23 cellular contexts compared by ENCODE assay signal in the genomic region with DNA sequence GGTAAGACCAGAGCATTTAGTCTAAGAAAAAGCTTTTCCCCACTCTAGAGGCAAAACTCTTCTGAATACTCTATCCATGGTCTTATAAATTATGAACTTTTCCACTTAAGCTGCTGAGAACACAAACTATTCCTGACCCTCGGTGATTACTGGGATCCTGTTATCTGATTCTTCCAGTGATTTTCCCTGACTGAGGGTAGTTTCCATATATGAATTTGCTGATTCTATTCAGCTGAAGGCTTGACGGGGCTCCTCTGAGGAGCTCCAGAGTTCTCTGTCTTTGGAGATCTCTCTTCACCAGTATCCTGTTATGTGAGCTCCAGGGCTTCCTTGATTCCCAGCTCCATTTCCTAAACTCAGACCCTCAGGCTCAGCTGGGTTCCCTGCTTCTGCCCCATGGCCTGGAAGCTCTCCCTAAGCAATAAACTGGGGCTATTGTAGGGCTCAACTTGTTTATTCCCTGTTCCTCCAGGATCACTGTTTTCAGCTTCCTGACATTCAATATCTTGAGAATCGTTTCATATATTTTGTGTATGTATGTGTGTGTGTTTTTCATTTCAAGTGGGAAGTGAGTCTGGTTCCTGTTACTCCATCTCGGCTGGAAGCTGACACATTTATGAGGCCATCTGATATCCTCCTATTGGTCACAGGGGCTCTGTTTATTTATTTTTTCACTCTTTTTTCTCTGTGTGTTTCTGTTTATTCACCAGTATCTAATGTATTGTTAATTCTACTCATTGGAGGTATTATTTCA.
DNase-seq lines count a peak whose midpoint lies in the region; ATAC-seq and TF ChIP-seq lines count a peak whose summit lies in the region.
"Had no signal": no experiment of that assay in that cellular context is flagged by ENCODE, and none has a peak within 500 bp of the region (broad histone marks: within the 10 kb centered on the region; RNA-seq: fewer than 3 reads in every experiment).

No MANE protein-coding gene starts in this region.

- H3K4me1 Mint-ChIP-seq in mesothelial cell of epicardium (peaks cover 23% of the 10 kb centered on the region), Caco-2 (ENCODE audit: low read depth, unreplicated experiment) (peaks cover 8% of the 10 kb centered on the region)
- H3K4me1 Mint-ChIP-seq: naive B cell had no signal

- no peaks in the 10 kb centered on the region for H3K9me2 ChIP-seq in SK-N-SH

- no peak overlapping the region for H3K4me2 ChIP-seq in SK-N-SH

- TF ChIP-seq RAD21 in SK-N-SH (IDR thresholded peaks at IDR 0.05; ENCODE audit: low read length) = no peak

- H3K36me3 Mint-ChIP-seq in mesothelial cell of epicardium = peaks cover 25% of the 10 kb centered on the region
- H3K36me3 Mint-ChIP-seq in Caco-2 (ENCODE audit: insufficient read depth, unreplicated experiment) = peaks cover 19% of the 10 kb centered on the region
- H3K36me3 Mint-ChIP-seq: naive B cell had no signal

- no peak for TF ChIP-seq EP300 in SK-N-SH (IDR thresholded peaks at IDR 0.05; ENCODE audit: borderline replicate concordance in 1 of 2, low read depth in 1 of 2, low read length in 1 of 2)

- H3K27me3 Mint-ChIP-seq in mesothelial cell of epicardium (ENCODE audit: low read depth) (no peaks in the 10 kb centered on the region), Caco-2 (ENCODE audit: insufficient read depth, unreplicated experiment) (no peaks in the 10 kb centered on the region)
- H3K27me3 Mint-ChIP-seq: naive B cell had no signal

- POLR2A ChIA-PET in SK-N-SH (lab: Yijun Ruan, JAX) (no interaction called here), Caco-2 (lab: Charles Lee) (no interaction called here)

- H3K4me1 ChIP-seq in SK-N-SH (ENCODE audit: control insufficient read depth in 1 of 2, insufficient read depth in 2 of 2, low read depth in 1 of 2, low read length in 1 of 2) (peaks cover 0 to 3% of the 10 kb centered on the region in 2 experiments; a peak in 2 of 4 replicates), Caco-2 (no peaks in the 10 kb centered on the region), mucosa of descending colon (ENCODE audit: low read depth) (no peaks in the 10 kb centered on the region)
- H3K4me1 ChIP-seq: BE2C, breast epithelium, esophagus muscularis mucosa, tibial nerve had no signal

- BruUV-seq in Caco-2 (replicated peaks; lab: Mats Ljungman, UMichigan) = no TSS peak

- DNase-seq in SK-N-SH (peak; percentile 19), choroid plexus epithelial cell (ENCODE audit: low read depth) (peak; percentile 23), mesothelial cell of epicardium (ENCODE audit: low spot score in 2 of 2, unreplicated experiment in 2 of 2) (no peak), Caco-2 (no peak), UCSD-AML1 (lab: John Stamatoyannopoulos, UW; ENCODE audit: unreplicated experiment) (no peak), NCI-H1436 treated with DMSO at 0.1 percent for 48 hours (lab: John Stamatoyannopoulos, UW) (no peak), mucosa of descending colon (no peak)
- DNase-seq: activated CD8-positive, alpha-beta memory T cell treated with anti-CD3 and anti-CD28 coated beads, Interleukin-2, amount 50 U/mL, for 48 hours; activated effector memory CD4-positive, alpha-beta T cell treated with Interleukin-2 at 50 U/mL for 16 hours; BE2C; GF-D8; glutamatergic neuron; naive B cell; NCI-H1436; ovary; sigmoid colon; stimulated activated CD4-positive, alpha-beta T cell treated with anti-CD3 and anti-CD28 coated beads, Interleukin-1b, Interleukin-23, amount 100 ng/mL, for 48 hours; stimulated activated naive CD8-positive, alpha-beta T cell treated with anti-CD3 and anti-CD28 coated beads, Interleukin-15, Interleukin-2, amounts not matched to agents 100 U/mL and 50 U/mL, for 24 hours; T-helper 1 cell had no signal

- H3K79me2 ChIP-seq in SK-N-SH (ENCODE audit: insufficient read depth) = no peaks in the 10 kb centered on the region

- TF ChIP-seq CTCF in SK-N-SH (IDR thresholded peaks at IDR 0.05) (no peak), choroid plexus epithelial cell (conservative IDR thresholded peaks at IDR 0.05; ENCODE audit: low read depth, low read length) (no peak), mesothelial cell of epicardium (IDR thresholded peaks at IDR 0.05; ENCODE audit: unreplicated experiment) (no peak), Caco-2 (IDR thresholded peaks at IDR 0.05; ENCODE audit: insufficient read depth in 1 of 2, low read depth in 1 of 2, low read length in 1 of 2, severe bottlenecking in 1 of 2, unreplicated experiment in 1 of 2) (no peak), mucosa of descending colon (IDR thresholded peaks at IDR 0.05) (no peak)

- peak overlapping the region in 1 of 2 experiments; percentile 22; a peak in 2 of 4 replicates for H3K27ac ChIP-seq in SK-N-SH (ENCODE audit: low read depth in 2 of 2, low read length in 1 of 2)
- H3K27ac ChIP-seq: breast epithelium, esophagus muscularis mucosa, ovary, tibial nerve had no signal

- no peaks in the 10 kb centered on the region for H3K27me3 ChIP-seq in SK-N-SH (ENCODE audit: insufficient read depth)
- no peaks in the 10 kb centered on the region for H3K27me3 ChIP-seq in Caco-2 (replicated peaks; ENCODE audit: control insufficient read depth, insufficient read depth, low read length)
- H3K27me3 ChIP-seq: BE2C, breast epithelium, esophagus muscularis mucosa, ovary, sigmoid colon, tibial nerve had no signal

- 43% methylated on average over 4 of the region's 4 CpGs for WGBS in SK-N-SH (ENCODE audit: low lambda C conversion rate)

- no peaks in the 10 kb centered on the region for H3K36me3 ChIP-seq in SK-N-SH (replicated peaks in 1 of 2; ENCODE audit: control insufficient read depth in 1 of 2, insufficient read depth in 2 of 2, low read length in 1 of 2)
- no peaks in the 10 kb centered on the region for H3K36me3 ChIP-seq in Caco-2 (ENCODE audit: control insufficient read depth, insufficient read depth, low read length)
- no peaks in the 10 kb centered on the region for H3K36me3 ChIP-seq in mucosa of descending colon (ENCODE audit: low read depth)
- H3K36me3 ChIP-seq: BE2C, breast epithelium, esophagus muscularis mucosa, ovary, sigmoid colon, tibial nerve had no signal

- intact Hi-C loops in Caco-2 (cut with micrococcal nuclease; ENCODE audit: unreplicated experiment) (no loop called here), mucosa of descending colon (cut with DNase I, micrococcal nuclease) (no loop called here)

- H4K20me1 ChIP-seq in SK-N-SH (ENCODE audit: insufficient read depth) = no peaks in the 10 kb centered on the region

- no peaks in the 10 kb centered on the region for H3K9me3 ChIP-seq in SK-N-SH
- H3K9me3 ChIP-seq in Caco-2 = peaks cover 5% of the 10 kb centered on the region; the same call in 1 of the 2 replicates
- H3K9me3 ChIP-seq in mucosa of descending colon = no peaks in the 10 kb centered on the region
- H3K9me3 ChIP-seq: BE2C, ovary had no signal

- no peak overlapping the region for H2AFZ ChIP-seq in SK-N-SH (ENCODE audit: low read depth)

- H3K4me3 Mint-ChIP-seq in mesothelial cell of epicardium (no peak overlapping the region), Caco-2 (ENCODE audit: unreplicated experiment) (no peak overlapping the region)
- H3K4me3 Mint-ChIP-seq: naive B cell had no signal

- ATAC-seq in SK-N-SH treated with all-trans-retinoic acid at 6 μM for 48 hours (no peak), mucosa of descending colon (no peak)
- ATAC-seq: stimulated activated naive CD8-positive, alpha-beta T cell treated with anti-CD3 and anti-CD28 coated beads, Interleukin-15, Interleukin-2, amounts not matched to agents 100 U/mL and 50 U/mL, for 24 hours had no signal

- CTCF ChIA-PET in SK-N-SH (lab: Yijun Ruan, JAX) = interaction anchor here (0.5 to 1.7 kb wide), 5 partner anchors 9 to 977 kb away, joined by 3 read pairs; no protein-coding TSS in a partner anchor
- CTCF ChIA-PET in Caco-2 (lab: Charles Lee) = no interaction called here

- H3K4me3 ChIP-seq in SK-N-SH (ENCODE audit: low read depth in 2 of 2, low read length in 1 of 2) = no peak overlapping the region
- H3K4me3 ChIP-seq in choroid plexus epithelial cell (ENCODE audit: low read depth, low read length) = no peak overlapping the region
- H3K4me3 ChIP-seq in Caco-2 (ENCODE audit: low read depth, low read length) = no peak overlapping the region
- H3K4me3 ChIP-seq in mucosa of descending colon = no peak overlapping the region
- H3K4me3 ChIP-seq: breast epithelium, esophagus muscularis mucosa, ovary, sigmoid colon, tibial nerve had no signal

- peaks cover 21% of the 10 kb centered on the region for H3K9me3 Mint-ChIP-seq in mesothelial cell of epicardium
- peaks cover 17% of the 10 kb centered on the region for H3K9me3 Mint-ChIP-seq in Caco-2 (ENCODE audit: unreplicated experiment)

- H3F3A ChIP-seq in SK-N-SH (replicated peaks; ENCODE audit: insufficient read depth) = no peaks in the 10 kb centered on the region

- H3K9ac ChIP-seq in SK-N-SH = no peak overlapping the region

- H3K27ac Mint-ChIP-seq in mesothelial cell of epicardium = peak overlapping the region; percentile 86
- H3K27ac Mint-ChIP-seq in Caco-2 (ENCODE audit: unreplicated experiment) = no peak overlapping the region
- H3K27ac Mint-ChIP-seq: naive B cell had no signal

TF ChIP-seq in SK-N-SH, 30 proteins besides CTCF, POLR2A, EP300 and RAD21:
- TF ChIP-seq JUND (IDR thresholded peaks at IDR 0.05) = no peak
- TF ChIP-seq TAF1 (IDR thresholded peaks at IDR 0.05; ENCODE audit: borderline replicate concordance, low read depth, low read length) = no peak
- no peak for TF ChIP-seq CHD2 (IDR thresholded peaks at IDR 0.05; ENCODE audit: low read length, partially characterized antibody)
- TF ChIP-seq POLR2AphosphoS5 (IDR thresholded peaks at IDR 0.05; ENCODE audit: low read depth, low read length) = no peak

TF ChIP-seq in SK-N-SH treated with all-trans-retinoic acid at 6 μM for 48 hours, 23 proteins besides CTCF, POLR2A, EP300 and RAD21 (continues in another document):
- TF ChIP-seq, protein P1, sequence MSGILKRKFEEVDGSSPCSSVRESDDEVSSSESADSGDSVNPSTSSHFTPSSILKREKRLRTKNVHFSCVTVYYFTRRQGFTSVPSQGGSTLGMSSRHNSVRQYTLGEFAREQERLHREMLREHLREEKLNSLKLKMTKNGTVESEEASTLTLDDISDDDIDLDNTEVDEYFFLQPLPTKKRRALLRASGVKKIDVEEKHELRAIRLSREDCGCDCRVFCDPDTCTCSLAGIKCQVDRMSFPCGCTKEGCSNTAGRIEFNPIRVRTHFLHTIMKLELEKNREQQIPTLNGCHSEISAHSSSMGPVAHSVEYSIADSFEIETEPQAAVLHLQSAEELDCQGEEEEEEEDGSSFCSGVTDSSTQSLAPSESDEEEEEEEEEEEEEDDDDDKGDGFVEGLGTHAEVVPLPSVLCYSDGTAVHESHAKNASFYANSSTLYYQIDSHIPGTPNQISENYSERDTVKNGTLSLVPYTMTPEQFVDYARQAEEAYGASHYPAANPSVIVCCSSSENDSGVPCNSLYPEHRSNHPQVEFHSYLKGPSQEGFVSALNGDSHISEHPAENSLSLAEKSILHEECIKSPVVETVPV (CRISPR knock-in tag; IDR thresholded peaks at IDR 0.05) = no peak

Comparison
In these comparisons a context has a peak if more than half of its experiments do, and no peak if none do; other contexts are left out.
1. DNase-seq: peak in SK-N-SH (single experiment) and choroid plexus epithelial cell (single experiment); none in mesothelial cell of epicardium (0 of 2), Caco-2 (0 of 2), UCSD-AML1 (single experiment), NCI-H1436 treated with DMSO at 0.1 percent for 48 hours (single experiment) and mucosa of descending colon (0 of 3).